In the genomic region with DNA sequence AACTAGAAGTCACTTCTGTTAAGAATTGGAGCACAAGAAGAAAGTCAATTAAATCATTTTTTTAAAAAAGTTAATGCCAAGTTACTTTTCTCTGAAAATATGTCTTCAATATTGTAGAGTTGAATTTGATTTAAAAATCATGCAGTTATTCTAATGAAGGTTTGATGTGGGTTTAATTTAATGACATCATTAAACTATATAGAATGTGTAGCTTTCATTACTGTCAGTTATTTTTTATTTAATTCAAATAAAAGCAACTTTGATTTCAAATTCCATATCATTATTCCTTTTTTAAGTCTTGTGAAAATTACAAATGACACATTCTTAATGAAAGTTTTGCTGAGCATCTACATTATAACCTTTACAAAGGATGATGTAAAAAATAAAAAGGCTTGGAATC, we compare ENCODE assay signal across 20 cellular contexts.
"Had no signal": no experiment of that assay in that cellular context is flagged by ENCODE, and none has a peak within 500 bp of the region (broad histone marks: within the 10 kb centered on the region; RNA-seq: fewer than 3 reads in every experiment).

No MANE protein-coding gene starts in this region.

- H3K4me1 ChIP-seq: SJSA1 had no signal

- DNase-seq: MM.1S, NCI-H1092 treated with DMSO at 0.1 percent for 48 hours, NCI-H1436, NCI-H187, NCI-H2029, NCI-H2081 treated with DMSO at 0.1 percent for 48 hours, NCI-H2171, NCI-H226, NCI-H446, NCI-H510A, NCI-H524 treated with DMSO at 0.1 percent for 48 hours, NCI-H774, Right ventricle myocardium superior, RPMI8226, SIG-M5 had no signal

- H3K9me3 ChIP-seq: SJSA1 had no signal

- H3K4me3 ChIP-seq: K562, SJSA1, SK-N-MC had no signal

- H3K4me2 ChIP-seq: KMS-11 had no signal

- H3K36me3 ChIP-seq: SJSA1 had no signal

- ATAC-seq: K562 had no signal

- H3K27me3 ChIP-seq: SJSA1 had no signal

- H3K9ac ChIP-seq: KMS-11 had no signal

- H3K27ac ChIP-seq: KMS-11, SJSA1, SK-N-MC had no signal

- FAIRE-seq: K562, RCC 7860 had no signal
